ENCODE assay signal across 24 cellular contexts in the genomic region with DNA sequence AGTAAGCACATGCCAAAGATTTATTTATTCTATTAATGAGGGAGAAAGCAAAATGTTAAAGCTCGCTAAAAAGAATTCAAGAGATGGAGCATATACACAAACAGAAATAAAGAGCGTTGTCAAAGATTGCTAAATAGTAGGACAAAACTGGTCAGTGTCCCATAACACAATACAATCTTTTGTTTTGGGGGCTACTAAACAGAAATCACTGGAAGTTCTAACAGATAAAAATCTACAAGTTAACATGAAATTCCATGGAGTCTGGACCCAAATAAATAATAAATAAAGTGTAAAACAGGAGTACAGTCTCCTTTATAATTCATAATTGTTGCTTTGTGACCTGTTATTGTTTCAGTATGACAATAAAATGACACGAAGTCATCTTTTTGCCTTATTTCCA.
"Had no signal": no experiment of that assay in that cellular context is flagged by ENCODE, and none has a peak within 500 bp of the region (broad histone marks: within the 10 kb centered on the region; RNA-seq: fewer than 3 reads in every experiment).

No MANE protein-coding gene starts in this region.

- FAIRE-seq: endothelial cell of umbilical vein, kidney, small intestine, urothelium cell line had no signal

- H3K27ac ChIP-seq: colonic mucosa, esophagus muscularis mucosa, foreskin keratinocyte, left lung, right lobe of liver, stomach, thoracic aorta, tibial nerve, upper lobe of left lung had no signal

- H3K27me3 ChIP-seq: colonic mucosa, esophagus muscularis mucosa, foreskin keratinocyte, left lung, right lobe of liver, stomach, tibial nerve, upper lobe of left lung had no signal

- H3K4me3 ChIP-seq: colonic mucosa, esophagus muscularis mucosa, left lung, right lobe of liver, stomach, thoracic aorta, tibial nerve, upper lobe of left lung had no signal

- H3K36me3 ChIP-seq: colonic mucosa, esophagus muscularis mucosa, left lung, right lobe of liver, stomach, thoracic aorta, tibial nerve, upper lobe of left lung had no signal

- DNase-seq: central memory CD4-positive, alpha-beta T cell; colonic mucosa; effector memory CD4-positive, alpha-beta T cell; foreskin keratinocyte; kidney; left cardiac atrium; left lung; mesendoderm; naive thymus-derived CD8-positive, alpha-beta T cell; nephron progenitor cell; nucleus accumbens; posterior cingulate gyrus; right lobe of liver; small intestine; stimulated activated CD4-positive, alpha-beta T cell treated with anti-CD3 and anti-CD28 coated beads, Interleukin-15, amount 100 ng/mL, for 24 hours; stimulated activated CD4-positive, alpha-beta T cell treated with anti-CD3 and anti-CD28 coated beads, Interleukin-2, amount 100 ng/mL, for 48 hours; stimulated activated naive B cell treated with anti-CD40 and anti-IgM and Interleukin-4, amounts not matched to agents 10 μg/mL and 1 μg/mL and 100 μg/mL, for 72 hours; stomach; upper lobe of left lung had no signal
